1 cellular context compared by ENCODE assay signal in the genomic region with DNA sequence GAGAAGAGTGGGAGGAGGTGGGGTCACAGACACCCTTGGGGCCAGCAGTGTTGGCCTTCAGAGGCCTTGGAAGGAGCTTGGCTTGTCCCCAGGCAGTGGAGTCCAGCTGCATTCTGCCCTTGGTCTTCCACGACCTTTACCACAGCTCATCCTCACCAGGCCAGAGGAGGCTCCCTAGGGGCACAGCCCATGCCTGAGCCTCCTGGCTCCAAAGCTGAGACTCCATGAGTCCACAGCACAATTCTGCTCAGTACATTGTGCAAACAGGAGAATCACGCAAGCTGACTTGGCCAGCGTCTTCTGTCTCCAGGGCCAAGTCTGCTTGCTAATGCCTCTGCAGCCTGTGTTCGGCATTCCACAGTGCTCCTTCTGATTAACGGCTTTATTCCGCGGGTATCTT.
TF ChIP-seq lines count a peak whose summit lies in the region.

No MANE protein-coding gene starts in this region.

TF ChIP-seq in HepG2, 621 proteins besides CTCF, POLR2A, EP300 and RAD21 (continued from another document):
- TF ChIP-seq, protein P1, sequence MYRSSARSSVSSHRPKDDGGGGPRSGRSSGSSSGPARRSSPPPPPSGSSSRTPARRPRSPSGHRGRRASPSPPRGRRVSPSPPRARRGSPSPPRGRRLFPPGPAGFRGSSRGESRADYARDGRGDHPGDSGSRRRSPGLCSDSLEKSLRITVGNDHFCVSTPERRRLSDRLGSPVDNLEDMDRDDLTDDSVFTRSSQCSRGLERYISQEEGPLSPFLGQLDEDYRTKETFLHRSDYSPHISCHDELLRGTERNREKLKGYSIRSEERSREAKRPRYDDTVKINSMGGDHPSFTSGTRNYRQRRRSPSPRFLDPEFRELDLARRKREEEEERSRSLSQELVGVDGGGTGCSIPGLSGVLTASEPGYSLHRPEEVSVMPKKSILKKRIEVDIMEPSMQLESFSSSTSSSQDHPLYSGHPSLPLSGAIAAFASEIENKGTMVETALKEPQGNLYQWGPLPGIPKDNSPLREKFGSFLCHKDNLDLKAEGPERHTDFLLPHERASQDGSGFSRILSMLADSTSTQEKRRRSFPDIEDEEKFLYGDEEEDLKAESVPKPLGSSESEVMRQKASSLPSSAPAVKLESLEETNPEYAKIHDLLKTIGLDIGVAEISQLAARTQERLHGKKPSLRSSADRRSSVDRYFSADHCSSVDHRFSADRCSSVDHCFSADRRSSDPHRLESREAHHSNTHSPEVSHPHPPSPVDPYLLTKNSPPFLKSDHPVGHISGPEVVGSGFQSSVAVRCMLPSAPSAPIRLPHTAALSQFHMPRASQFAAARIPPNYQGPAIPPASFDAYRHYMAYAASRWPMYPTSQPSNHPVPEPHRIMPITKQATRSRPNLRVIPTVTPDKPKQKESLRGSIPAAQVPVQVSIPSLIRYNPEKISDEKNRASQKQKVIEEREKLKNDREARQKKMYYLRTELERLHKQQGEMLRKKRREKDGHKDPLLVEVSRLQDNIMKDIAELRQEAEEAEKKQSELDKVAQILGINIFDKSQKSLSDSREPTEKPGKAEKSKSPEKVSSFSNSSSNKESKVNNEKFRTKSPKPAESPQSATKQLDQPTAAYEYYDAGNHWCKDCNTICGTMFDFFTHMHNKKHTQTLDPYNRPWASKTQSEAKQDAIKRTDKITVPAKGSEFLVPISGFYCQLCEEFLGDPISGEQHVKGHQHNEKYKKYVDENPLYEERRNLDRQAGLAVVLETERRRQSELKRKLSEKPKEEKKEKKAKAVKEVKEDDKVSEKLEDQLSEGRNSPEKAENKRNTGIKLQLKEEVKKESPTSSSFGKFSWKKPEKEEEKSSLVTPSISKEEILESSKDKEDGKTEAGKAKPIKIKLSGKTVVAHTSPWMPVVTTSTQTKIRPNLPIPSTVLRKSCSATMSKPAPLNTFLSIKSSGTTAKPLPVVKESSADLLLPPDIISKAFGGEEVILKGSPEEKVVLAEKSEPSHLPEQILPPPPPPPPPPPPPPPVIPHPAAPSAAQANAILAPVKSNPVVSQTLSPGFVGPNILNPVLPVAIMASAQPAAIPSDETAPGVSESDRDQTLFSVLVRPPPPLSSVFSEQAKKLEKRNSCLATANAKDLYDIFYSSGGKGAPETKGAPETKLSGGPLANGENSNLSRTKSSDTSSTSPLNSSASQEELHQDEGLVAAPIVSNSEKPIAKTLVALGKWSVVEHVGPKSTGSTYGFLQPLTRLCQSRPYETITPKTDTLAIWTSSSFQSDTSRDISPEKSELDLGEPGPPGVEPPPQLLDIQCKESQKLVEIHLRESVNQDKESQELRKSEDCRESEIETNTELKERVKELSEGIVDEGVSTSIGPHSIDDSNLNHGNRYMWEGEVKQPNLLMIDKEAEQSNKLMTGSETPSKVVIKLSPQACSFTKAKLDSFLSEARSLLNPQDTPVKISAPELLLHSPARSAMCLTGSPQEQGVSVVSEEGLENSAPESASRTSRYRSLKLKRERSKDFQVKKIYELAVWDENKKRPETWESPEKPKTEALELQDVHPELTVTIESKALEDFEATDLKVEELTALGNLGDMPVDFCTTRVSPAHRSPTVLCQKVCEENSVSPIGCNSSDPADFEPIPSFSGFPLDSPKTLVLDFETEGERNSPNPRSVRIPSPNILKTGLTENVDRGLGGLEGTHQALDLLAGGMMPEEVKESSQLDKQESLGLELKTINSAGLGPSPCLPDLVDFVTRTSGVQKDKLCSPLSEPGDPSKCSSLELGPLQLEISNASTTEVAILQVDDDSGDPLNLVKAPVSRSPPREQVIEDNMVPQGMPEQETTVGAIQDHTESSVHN (CRISPR knock-in tag; IDR thresholded peaks at IDR 0.05) = no peak
- TF ChIP-seq, protein P2, sequence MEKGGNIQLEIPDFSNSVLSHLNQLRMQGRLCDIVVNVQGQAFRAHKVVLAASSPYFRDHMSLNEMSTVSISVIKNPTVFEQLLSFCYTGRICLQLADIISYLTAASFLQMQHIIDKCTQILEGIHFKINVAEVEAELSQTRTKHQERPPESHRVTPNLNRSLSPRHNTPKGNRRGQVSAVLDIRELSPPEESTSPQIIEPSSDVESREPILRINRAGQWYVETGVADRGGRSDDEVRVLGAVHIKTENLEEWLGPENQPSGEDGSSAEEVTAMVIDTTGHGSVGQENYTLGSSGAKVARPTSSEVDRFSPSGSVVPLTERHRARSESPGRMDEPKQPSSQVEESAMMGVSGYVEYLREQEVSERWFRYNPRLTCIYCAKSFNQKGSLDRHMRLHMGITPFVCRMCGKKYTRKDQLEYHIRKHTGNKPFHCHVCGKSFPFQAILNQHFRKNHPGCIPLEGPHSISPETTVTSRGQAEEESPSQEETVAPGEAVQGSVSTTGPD (CRISPR knock-in tag; IDR thresholded peaks at IDR 0.05) = no peak
TF ChIP-seq in HepG2: peak in this region for 0.
